Comparison of ENCODE assay signal across 1 cellular context in the genomic region with DNA sequence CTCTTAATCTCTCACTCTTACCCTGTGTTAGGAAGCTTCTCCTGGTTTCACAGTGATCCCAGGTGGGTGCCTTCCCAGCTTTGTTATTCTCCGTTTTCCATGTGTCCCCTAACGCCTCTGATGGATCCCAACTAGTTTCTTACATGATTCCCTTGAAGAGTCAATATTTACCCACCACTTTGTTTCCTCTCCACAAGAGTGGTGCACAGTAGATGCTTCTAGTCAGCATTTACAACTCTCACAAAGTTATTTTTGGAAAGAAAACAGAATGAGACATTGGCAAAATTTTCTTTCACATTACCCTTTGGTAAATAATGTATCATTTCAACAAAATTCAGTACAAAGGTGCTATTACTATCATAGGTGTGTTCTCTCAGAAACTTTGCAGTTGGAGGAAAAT.
TF ChIP-seq lines count a peak whose summit lies in the region.

No MANE protein-coding gene starts in this region.

TF ChIP-seq in IMR-90, 13 proteins besides CTCF, POLR2A, EP300 and RAD21 (continued from another document):
- no peak for TF ChIP-seq USF2 (IDR thresholded peaks at IDR 0.05; ENCODE audit: low read depth, low read length)
- TF ChIP-seq CHD1 (IDR thresholded peaks at IDR 0.05; ENCODE audit: low read depth, low read length) = no peak
- TF ChIP-seq MAZ (IDR thresholded peaks at IDR 0.05; ENCODE audit: borderline replicate concordance, low read depth, low read length) = no peak
- TF ChIP-seq MAFK (IDR thresholded peaks at IDR 0.05; ENCODE audit: low read depth, low read length) = no peak
TF ChIP-seq in IMR-90: peak in this region for 0.
